In the genomic region with DNA sequence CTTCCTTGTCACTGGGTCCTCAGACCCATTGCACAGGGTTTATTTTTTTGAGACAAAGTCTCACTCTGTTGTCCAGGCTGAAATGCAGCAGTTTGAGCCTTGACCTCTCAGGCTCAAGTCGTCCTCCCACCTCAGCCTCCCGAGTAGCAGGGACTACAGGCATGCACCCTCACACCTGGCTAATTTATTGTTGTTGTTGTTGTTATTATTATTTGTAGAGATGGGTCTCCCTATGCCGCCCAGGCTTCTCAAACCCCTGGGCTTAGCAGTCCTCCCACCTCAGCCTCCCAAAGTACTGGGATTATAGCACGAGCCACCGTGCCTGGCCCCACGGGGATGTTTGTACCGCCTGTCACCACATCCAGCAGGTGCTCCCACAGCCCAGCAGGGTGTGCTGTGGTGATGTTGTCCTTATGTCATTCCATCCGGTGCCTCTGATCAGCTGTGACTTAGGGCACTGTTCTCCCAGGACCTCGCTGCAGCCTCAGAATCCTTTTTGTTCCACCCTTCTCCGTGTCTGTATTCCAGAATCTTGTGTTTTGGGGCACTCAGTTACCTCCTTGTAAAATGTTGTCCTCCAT, we compare ENCODE assay signal across 9 cellular contexts.
DNase-seq lines count a peak whose midpoint lies in the region; ATAC-seq and TF ChIP-seq lines count a peak whose summit lies in the region.
"Had no signal": no experiment of that assay in that cellular context is flagged by ENCODE, and none has a peak within 500 bp of the region (broad histone marks: within the 10 kb centered on the region; RNA-seq: fewer than 3 reads in every experiment).

No MANE protein-coding gene starts in this region.

- H3K27ac Mint-ChIP-seq in activated naive CD4-positive, alpha-beta T cell treated with anti-CD3 and anti-CD28 coated beads, Interleukin-2, amount 10 ng/mL, durations not matched to agents 7 days and 5 days: no peak overlapping the region
- H3K27ac Mint-ChIP-seq in glutamatergic neuron (ENCODE audit: unreplicated experiment): peak overlapping the region; percentile 99
- H3K27ac Mint-ChIP-seq: activated naive CD8-positive, alpha-beta T cell treated with anti-CD3 and anti-CD28 coated beads, Interleukin-2, amount 10 ng/mL, durations not matched to agents 7 days and 5 days had no signal

- H3K9me3 Mint-ChIP-seq in activated naive CD4-positive, alpha-beta T cell treated with anti-CD3 and anti-CD28 coated beads, Interleukin-2, amount 10 ng/mL, durations not matched to agents 7 days and 5 days: no peaks in the 10 kb centered on the region
- H3K9me3 Mint-ChIP-seq in glutamatergic neuron (ENCODE audit: unreplicated experiment): peaks cover 19% of the 10 kb centered on the region
- H3K9me3 Mint-ChIP-seq: activated naive CD8-positive, alpha-beta T cell treated with anti-CD3 and anti-CD28 coated beads, Interleukin-2, amount 10 ng/mL, durations not matched to agents 7 days and 5 days had no signal

- H3K4me2 ChIP-seq in OCI-LY3 (ENCODE audit: low read length): peak overlapping the region; percentile 57

- H3K9ac ChIP-seq in OCI-LY3 (ENCODE audit: low read length): no peak overlapping the region

- peak; percentile 59 for TF ChIP-seq CTCF in OCI-LY3 (IDR thresholded peaks at IDR 0.05; ENCODE audit: low read depth, low read length)
- TF ChIP-seq CTCF in glutamatergic neuron (IDR thresholded peaks at IDR 0.05; ENCODE audit: partially characterized antibody, unreplicated experiment): peak; percentile 62

- H3K4me1 ChIP-seq in OCI-LY3 (ENCODE audit: low read length): peaks cover 7% of the 10 kb centered on the region

- H3K27ac ChIP-seq in OCI-LY3 (ENCODE audit: low read length): no peak overlapping the region
- no peak overlapping the region for H3K27ac ChIP-seq in caudate nucleus (ENCODE audit: low read depth, low read length)

- no peak overlapping the region for H3K4me3 Mint-ChIP-seq in activated naive CD4-positive, alpha-beta T cell treated with anti-CD3 and anti-CD28 coated beads, Interleukin-2, amount 10 ng/mL, durations not matched to agents 7 days and 5 days
- H3K4me3 Mint-ChIP-seq in glutamatergic neuron (ENCODE audit: unreplicated experiment): peak overlapping the region; percentile 7
- H3K4me3 Mint-ChIP-seq: activated naive CD8-positive, alpha-beta T cell treated with anti-CD3 and anti-CD28 coated beads, Interleukin-2, amount 10 ng/mL, durations not matched to agents 7 days and 5 days had no signal

- H3K9me3 ChIP-seq in OCI-LY3 (ENCODE audit: insufficient read depth, low read length): no peaks in the 10 kb centered on the region

- no peaks in the 10 kb centered on the region for H3K79me2 ChIP-seq in OCI-LY3 (ENCODE audit: low read length)

- peak; percentile 69 for ATAC-seq in HG02588 (IDR thresholded peaks at IDR 0.05; ENCODE audit: unreplicated experiment)

- H3K36me3 ChIP-seq in OCI-LY3 (replicated peaks; ENCODE audit: low read depth, low read length): no peaks in the 10 kb centered on the region

- in situ Hi-C loops in G401 (cut with HindIII; ENCODE audit: low sequenced_read_pairs): no loop called here

- peak overlapping the region; percentile 64 for H3K4me3 ChIP-seq in OCI-LY3 (ENCODE audit: low read length)

- peak; percentile 25 for DNase-seq in activated naive CD4-positive, alpha-beta T cell treated with anti-CD3 and anti-CD28 coated beads, Interleukin-2, amount 10 ng/mL, durations not matched to agents 7 days and 5 days
- no peak for DNase-seq in activated naive CD4-positive, alpha-beta T cell treated with anti-CD3 and anti-CD28 coated beads, Interleukin-2, amount 50 U/mL, for 16 hours
- DNase-seq in glutamatergic neuron (peak; percentile 71), G401 (ENCODE audit: low spot score) (no peak), caudate nucleus (lab: John Stamatoyannopoulos, UW) (no peak), hypothalamus (lab: John Stamatoyannopoulos, UW) (no peak)
- DNase-seq: activated naive CD8-positive, alpha-beta T cell treated with anti-CD3 and anti-CD28 coated beads, Interleukin-2, amount 10 ng/mL, durations not matched to agents 7 days and 5 days had no signal

- H3K4me1 Mint-ChIP-seq in activated naive CD4-positive, alpha-beta T cell treated with anti-CD3 and anti-CD28 coated beads, Interleukin-2, amount 10 ng/mL, durations not matched to agents 7 days and 5 days: no peaks in the 10 kb centered on the region
- H3K4me1 Mint-ChIP-seq in glutamatergic neuron (ENCODE audit: low read depth, unreplicated experiment): peaks cover 40% of the 10 kb centered on the region
- H3K4me1 Mint-ChIP-seq: activated naive CD8-positive, alpha-beta T cell treated with anti-CD3 and anti-CD28 coated beads, Interleukin-2, amount 10 ng/mL, durations not matched to agents 7 days and 5 days had no signal

- peak overlapping the region; percentile 31; the same call in 1 of the 2 replicates for H2AFZ ChIP-seq in OCI-LY3 (ENCODE audit: low read depth, low read length)

- no peaks in the 10 kb centered on the region for H4K20me1 ChIP-seq in OCI-LY3 (ENCODE audit: insufficient read depth, low read length)

- H3K27me3 Mint-ChIP-seq in activated naive CD4-positive, alpha-beta T cell treated with anti-CD3 and anti-CD28 coated beads, Interleukin-2, amount 10 ng/mL, durations not matched to agents 7 days and 5 days: peaks cover 3% of the 10 kb centered on the region
- peaks cover 3% of the 10 kb centered on the region for H3K27me3 Mint-ChIP-seq in glutamatergic neuron (ENCODE audit: unreplicated experiment)

- no peaks in the 10 kb centered on the region for H3K36me3 Mint-ChIP-seq in activated naive CD4-positive, alpha-beta T cell treated with anti-CD3 and anti-CD28 coated beads, Interleukin-2, amount 10 ng/mL, durations not matched to agents 7 days and 5 days
- peaks cover 17% of the 10 kb centered on the region for H3K36me3 Mint-ChIP-seq in glutamatergic neuron (ENCODE audit: unreplicated experiment)
- H3K36me3 Mint-ChIP-seq: activated naive CD8-positive, alpha-beta T cell treated with anti-CD3 and anti-CD28 coated beads, Interleukin-2, amount 10 ng/mL, durations not matched to agents 7 days and 5 days had no signal

- CTCF ChIA-PET in activated naive CD4-positive, alpha-beta T cell treated with anti-CD3 and anti-CD28 coated beads, Interleukin-2, amount 10 ng/mL, durations not matched to agents 7 days and 5 days (lab: Charles Lee): no interaction called here

- peaks cover 18% of the 10 kb centered on the region for H3K27me3 ChIP-seq in OCI-LY3 (ENCODE audit: low read depth, low read length)

Comparison
In these comparisons a context has a peak if more than half of its experiments do, and no peak if none do; other contexts are left out.
1. DNase-seq: peak in activated naive CD4-positive, alpha-beta T cell treated with anti-CD3 and anti-CD28 coated beads, Interleukin-2, amount 10 ng/mL, durations not matched to agents 7 days and 5 days (single experiment) and glutamatergic neuron (single experiment); none in activated naive CD4-positive, alpha-beta T cell treated with anti-CD3 and anti-CD28 coated beads, Interleukin-2, amount 50 U/mL, for 16 hours (single experiment), G401 (single experiment), caudate nucleus (0 of 61) and hypothalamus (0 of 51).